ENCODE assay signal across 16 cellular contexts in genomic region chr2:98500561-98500960, GRCh38.
"Had no signal": no experiment of that assay in that cellular context is flagged by ENCODE, and none has a peak within 500 bp of the region (broad histone marks: within the 10 kb centered on the region; RNA-seq: fewer than 3 reads in every experiment).

No MANE protein-coding gene starts in this region.

- H3K27me3 Mint-ChIP-seq: activated B cell treated with CpG ODN at 0.5 μM for 24 hours; dendritic cell treated with granulocyte-macrophage colony-stimulating factor and Interleukin-4, amounts not matched to agents 40 ng/mL and 50 ng/mL, for 4 days had no signal

- H3K4me3 ChIP-seq: body of pancreas, hepatocyte, psoas muscle, right lobe of liver, spleen, upper lobe of left lung had no signal

- H3K9me3 Mint-ChIP-seq: dendritic cell treated with granulocyte-macrophage colony-stimulating factor and Interleukin-4, amounts not matched to agents 40 ng/mL and 50 ng/mL, for 4 days had no signal

- H3K27me3 ChIP-seq: body of pancreas, hepatocyte, right lobe of liver, spleen, upper lobe of left lung had no signal

- H3K9ac ChIP-seq: SK-N-SH had no signal

- H3K9me2 ChIP-seq: SK-N-SH had no signal

- H3K27ac Mint-ChIP-seq: activated B cell treated with CpG ODN at 0.5 μM for 24 hours; activated T-cell treated with anti-CD3 and anti-CD28 coated beads, Interleukin-2, amount 50 U/mL, for 72 hours; dendritic cell treated with granulocyte-macrophage colony-stimulating factor and Interleukin-4, amounts not matched to agents 40 ng/mL and 50 ng/mL, for 4 days had no signal

- DNase-seq: activated B cell treated with CpG ODN at 0.5 μM for 24 hours; activated CD4-positive, alpha-beta T cell treated with anti-CD3 and anti-CD28 coated beads, Interleukin-2, amount 50 U/mL, for 1 hour; activated T-cell treated with anti-CD3 and anti-CD28 coated beads, Interleukin-2, amount 50 U/mL, for 72 hours; body of pancreas; erythroblast; kidney glomerular epithelial cell; nucleus accumbens; psoas muscle; SK-N-SH; spleen; stimulated activated CD4-positive, alpha-beta T cell treated with anti-CD3 and anti-CD28 coated beads, Interleukin-1b, Interleukin-23, amount 100 ng/mL, for 48 hours; stimulated activated naive CD4-positive, alpha-beta T cell; upper lobe of left lung had no signal

- H3K4me3 Mint-ChIP-seq: activated B cell treated with CpG ODN at 0.5 μM for 24 hours; activated T-cell treated with anti-CD3 and anti-CD28 coated beads, Interleukin-2, amount 50 U/mL, for 72 hours; dendritic cell treated with granulocyte-macrophage colony-stimulating factor and Interleukin-4, amounts not matched to agents 40 ng/mL and 50 ng/mL, for 4 days had no signal

- H3K9me3 ChIP-seq: body of pancreas, right lobe of liver, SK-N-SH had no signal

- H3K27ac ChIP-seq: body of pancreas, hepatocyte, psoas muscle, right lobe of liver, spleen, upper lobe of left lung had no signal

- ATAC-seq: activated T-cell treated with anti-CD3 and anti-CD28 coated beads, Interleukin-2, amount 50 U/mL, for 72 hours; body of pancreas; psoas muscle; right lobe of liver had no signal

- H3K4me2 ChIP-seq: hepatocyte, SK-N-SH had no signal

- H2AFZ ChIP-seq: hepatocyte had no signal

- H3K36me3 ChIP-seq: right lobe of liver, upper lobe of left lung had no signal
